8 cellular contexts compared by ENCODE assay signal in the genomic region with DNA sequence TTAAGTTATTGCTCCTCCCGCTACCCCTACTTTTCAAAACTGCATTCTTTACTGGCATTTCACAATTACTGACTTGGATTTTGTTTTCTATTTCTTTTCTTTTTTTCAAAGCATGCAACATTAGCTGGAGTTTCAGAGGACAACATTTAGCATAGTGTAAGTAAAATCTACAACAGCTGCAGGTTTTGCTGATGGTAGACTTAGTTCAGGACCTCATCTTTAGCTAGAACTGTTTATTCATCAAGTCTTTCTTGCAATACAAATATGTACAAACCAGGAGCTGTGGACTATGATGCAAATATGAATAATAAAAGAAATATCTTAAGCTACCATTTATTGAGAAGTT. TPM values are rescaled to one million over a fixed set of nuclear protein-coding genes. Genes with fewer than 3 reads are reported as not detected.
DNase-seq lines count a peak whose midpoint lies in the region; ATAC-seq, FAIRE-seq and TF ChIP-seq lines count a peak whose summit lies in the region.

No MANE protein-coding gene starts in this region.

- DNase-seq in NCI-H2227 (lab: John Stamatoyannopoulos, UW; ENCODE audit: unreplicated experiment) (peak; percentile 39), NCI-H2227 treated with DMSO at 0.1 percent for 48 hours (lab: John Stamatoyannopoulos, UW) (no peak), SK-N-MC (ENCODE audit: low read depth, low spot score) (no peak), right cardiac atrium (no peak), globus pallidus (ENCODE audit: low spot score) (no peak), omental fat pad (ENCODE audit: low spot score) (no peak), frontal cortex (ENCODE audit: low spot score in 2 of 2) (no peak)

- H3K27me3 ChIP-seq in right cardiac atrium (ENCODE audit: control insufficient read depth, insufficient read depth) (no peaks in the 10 kb centered on the region), stomach smooth muscle (ENCODE audit: control insufficient read depth in 1 of 2, insufficient read depth in 2 of 2, low read length in 2 of 2) (no peaks in the 10 kb centered on the region)

- intact Hi-C loops in right cardiac atrium (cut with DNase I), result no loop called here

- 2% methylated on average over 1 of the region's 1 CpG for WGBS in right cardiac atrium

- H3K4me3 ChIP-seq in SK-N-MC, result peak overlapping the region; percentile 94
- peak overlapping the region; percentile 95 for H3K4me3 ChIP-seq in right cardiac atrium (ENCODE audit: low read length)
- peak overlapping the region; percentile 92 to 94 for H3K4me3 ChIP-seq in stomach smooth muscle (ENCODE audit: low read length in 2 of 2)

- H3K4me1 ChIP-seq in right cardiac atrium (ENCODE audit: control insufficient read depth, insufficient read depth, low read length) (no peaks in the 10 kb centered on the region), stomach smooth muscle (ENCODE audit: control insufficient read depth, insufficient read depth, low read length) (no peaks in the 10 kb centered on the region)

- no peaks in the 10 kb centered on the region for H3K36me3 ChIP-seq in SK-N-MC (ENCODE audit: insufficient read depth, low read length)
- H3K36me3 ChIP-seq in stomach smooth muscle (ENCODE audit: control insufficient read depth in 2 of 2, insufficient read depth in 2 of 2, low read length in 2 of 2), result no peaks in the 10 kb centered on the region

- ATAC-seq in right cardiac atrium (no peak), omental fat pad (ENCODE audit: low FRiP score) (no peak)

- no peak overlapping the region for H3K27ac ChIP-seq in SK-N-MC
- H3K27ac ChIP-seq in right cardiac atrium (ENCODE audit: low read length), result no peak overlapping the region
- peak overlapping the region; percentile 64 for H3K27ac ChIP-seq in stomach smooth muscle (ENCODE audit: low read length)

- no peaks in the 10 kb centered on the region for H3K9me3 ChIP-seq in SK-N-MC (ENCODE audit: low read depth, low read length)
- no peaks in the 10 kb centered on the region for H3K9me3 ChIP-seq in right cardiac atrium (ENCODE audit: control insufficient read depth, low read length)
- H3K9me3 ChIP-seq in stomach smooth muscle (ENCODE audit: control insufficient read depth in 2 of 2, low read length in 2 of 2), result no peaks in the 10 kb centered on the region

- H3K9ac ChIP-seq in SK-N-MC (ENCODE audit: insufficient read length), result peak overlapping the region; percentile 69
- peak overlapping the region in 1 of 2 donors; percentile 73 for H3K9ac ChIP-seq in stomach smooth muscle (ENCODE audit: low read length in 2 of 2)

- no peak for TF ChIP-seq CTCF in omental fat pad (IDR thresholded peaks at IDR 0.05)

- FAIRE-seq in frontal cortex (lab: Jason Lieb, UNC), result no peak

RNA-seq across cellular contexts. Expression of a gene that starts 0.7 kb away (rescaled TPM):
- total RNA-seq in right cardiac atrium (1 to 10 TPM; 4.6 to 6.0 (median 4.7) TPM), omental fat pad (10 to 100 TPM in 1 of 4 donors, 1 to 10 TPM in 3; 5.3 to 15.8 (median 6.0) TPM), frontal cortex (34.6 TPM)
- 3.0 TPM for polyA plus RNA-seq in right cardiac atrium
